8 cellular contexts compared by ENCODE assay signal in the genomic region with DNA sequence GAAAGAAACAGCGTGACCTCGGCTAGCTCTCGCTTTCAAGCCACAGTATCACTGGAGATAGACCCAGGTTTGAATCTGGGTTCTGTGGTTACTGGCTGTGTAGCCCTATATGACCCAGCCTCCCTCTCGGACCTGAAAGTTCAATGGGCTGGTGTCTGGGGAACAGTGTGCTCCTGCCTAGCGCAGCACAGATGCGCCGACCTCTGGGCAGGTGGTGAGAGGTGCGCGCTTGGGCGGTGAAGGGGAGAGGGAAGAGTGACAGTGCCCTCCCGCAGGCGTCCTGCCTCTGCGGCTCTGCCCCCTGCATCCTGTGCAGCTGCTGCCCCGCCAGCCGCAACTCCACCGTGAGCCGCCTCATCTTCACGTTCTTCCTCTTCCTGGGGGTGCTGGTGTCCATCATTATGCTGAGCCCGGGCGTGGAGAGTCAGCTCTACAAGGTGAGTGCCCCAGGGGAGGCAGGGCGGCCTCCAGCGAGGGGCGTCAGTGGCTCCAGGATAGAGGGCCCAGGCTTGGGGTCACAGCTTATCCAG. TPM values are rescaled to one million over a fixed set of nuclear protein-coding genes. Genes with fewer than 3 reads are reported as not detected.
DNase-seq lines count a peak whose midpoint lies in the region; ATAC-seq and TF ChIP-seq lines count a peak whose summit lies in the region.

No MANE protein-coding gene starts in this region.

- H3K27me3 Mint-ChIP-seq in memory B cell = peaks cover 3% of the 10 kb centered on the region

- H3K27ac ChIP-seq in left ventricle myocardium inferior (replicated peaks) = no peak overlapping the region

- H3K4me3 Mint-ChIP-seq in memory B cell = peak overlapping the region; percentile 43

- no peaks in the 10 kb centered on the region for H3K9me3 ChIP-seq in left ventricle myocardium inferior (replicated peaks)

- ATAC-seq in GM18870 (IDR thresholded peaks at IDR 0.05; ENCODE audit: unreplicated experiment) = peak; percentile 79
- peak; percentile 80 for ATAC-seq in GM21825 (IDR thresholded peaks at IDR 0.05; ENCODE audit: unreplicated experiment)
- peak; percentile 70 for ATAC-seq in HG03575 (IDR thresholded peaks at IDR 0.05; ENCODE audit: extremely low read depth, insufficient number of reproducible peaks, low FRiP score, unreplicated experiment)
- peak; percentile 93 for ATAC-seq in memory B cell (ENCODE audit: low read depth)

- DNase-seq in memory B cell (ENCODE audit: low spot score in 2 of 2) = peak; percentile 66 to 70
- DNase-seq in H4 (ENCODE audit: low spot score) = no peak
- DNase-seq in NCI-H1048 (lab: John Stamatoyannopoulos, UW) = no peak
- DNase-seq in foreskin fibroblast = no peak
- DNase-seq in left ventricle myocardium inferior = no peak

- H3K36me3 Mint-ChIP-seq in memory B cell = no peaks in the 10 kb centered on the region

- no peaks in the 10 kb centered on the region for H3K9me3 Mint-ChIP-seq in memory B cell

- H3K27ac Mint-ChIP-seq in memory B cell = peak overlapping the region; percentile 49

- no peaks in the 10 kb centered on the region for H3K36me3 ChIP-seq in left ventricle myocardium inferior

- peaks cover 24% of the 10 kb centered on the region for H3K4me1 Mint-ChIP-seq in memory B cell

- intact Hi-C loops in left ventricle myocardium inferior (cut with micrococcal nuclease) = loop anchor here (5.0 kb wide), 1 partner anchor 236 kb away; no protein-coding TSS in a partner anchor

- no peaks in the 10 kb centered on the region for H3K4me1 ChIP-seq in left ventricle myocardium inferior

- peaks cover 36% of the 10 kb centered on the region for H3K27me3 ChIP-seq in left ventricle myocardium inferior (ENCODE audit: low read depth)

- H3K4me3 ChIP-seq in foreskin fibroblast (ENCODE audit: low read depth in 1 of 2, low read length in 2 of 2) = no peak overlapping the region
- H3K4me3 ChIP-seq in left ventricle myocardium inferior = no peak overlapping the region

- no peak for TF ChIP-seq CTCF in foreskin fibroblast (IDR thresholded peaks at IDR 0.05; ENCODE audit: low read depth, low read length)
- no peak for TF ChIP-seq CTCF in left ventricle myocardium inferior (IDR thresholded peaks at IDR 0.05; ENCODE audit: borderline replicate concordance)

RNA-seq across cellular contexts. Expression of a gene that starts 10.5 kb away (rescaled TPM):
- 9.9 and 15.0 TPM in 2 replicates for total RNA-seq in H4 (2014; rRNA removed; shearing (Covaris generic))
- total RNA-seq in left ventricle myocardium inferior = 1.6 TPM

RNA-seq across cellular contexts. Expression of a gene that starts 50.6 kb away (rescaled TPM):
- total RNA-seq in H4 (2014; rRNA removed; shearing (Covaris generic)) = not detected in 2 replicates
- 4,737 TPM for total RNA-seq in left ventricle myocardium inferior

Comparison
In these comparisons a context has a peak if more than half of its experiments do, and no peak if none do; other contexts are left out.
1. DNase-seq: peak in memory B cell (2 of 2); none in H4 (single experiment), NCI-H1048 (single experiment), foreskin fibroblast (0 of 2) and left ventricle myocardium inferior (single experiment).
2. RNA of a gene that starts 50.6 kb away (total RNA-seq): 4,737 TPM in left ventricle myocardium inferior (single experiment); not detected in H4; every median in the first group is over 1,000 times any median in the second.
3. Peak in every context shown above with its lines, with median percentiles within 50 percentile points of each other: ATAC-seq.